ENCODE assay signal across 8 cellular contexts in genomic region chr10:68955786-68956532, GRCh38. TPM values are rescaled to one million over a fixed set of nuclear protein-coding genes. Genes with fewer than 3 reads are reported as not detected.
DNase-seq lines count a peak whose midpoint lies in the region; ATAC-seq and TF ChIP-seq lines count a peak whose summit lies in the region.

TSS of gene DDX21 (plus strand) at chr10:68956170. CDS start at chr10:68956226, 56 bp downstream.

- peak within 1 kb of the TSS; percentile 55 for H3K23ac ChIP-seq in IMR-90 (ENCODE audit: low read depth, low read length)

- peaks cover 3% of the 10 kb centered on the region; the same call in 1 of the 2 replicates for H3K36me3 ChIP-seq in IMR-90 (ENCODE audit: control insufficient read depth, insufficient read depth, low read length)
- peaks cover 64% of the 10 kb centered on the region for H3K36me3 ChIP-seq in OCI-LY7 (ENCODE audit: insufficient read depth, low read length)

- H4K20me1 ChIP-seq in IMR-90 (ENCODE audit: insufficient read depth, low read length) (peaks cover 39% of the 10 kb centered on the region), OCI-LY7 (ENCODE audit: insufficient read depth, low read length) (peaks cover 27% of the 10 kb centered on the region)

- H2BK15ac ChIP-seq in IMR-90 (ENCODE audit: low read depth, low read length), result no peak within 1 kb of the TSS

- H3K14ac ChIP-seq in IMR-90 (replicated peaks; ENCODE audit: low read depth, low read length), result peak within 1 kb of the TSS; percentile 85

- H4K91ac ChIP-seq in IMR-90 (ENCODE audit: insufficient read depth, low read depth, low read length), result peak within 1 kb of the TSS; percentile 79

- no peak within 1 kb of the TSS for H2BK120ac ChIP-seq in IMR-90 (ENCODE audit: low read depth, low read length)

- TF ChIP-seq CTCF in IMR-90 (conservative IDR thresholded peaks at IDR 0.05; ENCODE audit: low read depth, low read length), result peak; percentile 57
- TF ChIP-seq CTCF in OCI-LY7 (conservative IDR thresholded peaks at IDR 0.05; ENCODE audit: low read length), result peak; percentile 89

- H4K5ac ChIP-seq in IMR-90 (ENCODE audit: low read depth, low read length), result peak within 1 kb of the TSS; percentile 76

- peak within 1 kb of the TSS; percentile 86 for H3K4ac ChIP-seq in IMR-90 (ENCODE audit: low read depth, low read length)

- H3K9me2 ChIP-seq in OCI-LY7 (ENCODE audit: insufficient read depth, low read length), result no peaks in the 10 kb centered on the region

- BruUV-seq in IMR-90 (replicated peaks; lab: Mats Ljungman, UMichigan), result no TSS peak
- no TSS peak for BruUV-seq in OCI-LY7 (replicated peaks; lab: Mats Ljungman, UMichigan)

- 1% methylated on average over 41 of the region's 57 CpGs; no CpG with 5 or more reads in 1 of the 2 experiments for WGBS in IMR-90 (ENCODE audit: extremely low coverage in 2 of 2, insufficient read length in 1 of 2), 2 experiments

- H3K4me3 ChIP-seq in IMR-90 (ENCODE audit: insufficient read depth, low read depth, low read length) (peak within 1 kb of the TSS; percentile 68), OCI-LY7 (ENCODE audit: low read depth, low read length, poor library complexity, severe bottlenecking) (peak within 1 kb of the TSS; percentile 89)

- intact Hi-C loops in IMR-90 (cut with micrococcal nuclease), result no loop called here
- intact Hi-C loops in OCI-LY7 (cut with micrococcal nuclease; ENCODE audit: unreplicated experiment), result no loop called here

- H3K79me1 ChIP-seq in IMR-90 (ENCODE audit: low read depth in 1 of 2, low read length in 2 of 2), result peaks cover 0 to 30% of the 10 kb centered on the region in 2 experiments; a peak in 3 of 4 replicates

- DNase-seq in DMS153 (lab: John Stamatoyannopoulos, UW) (peak; percentile 77), IMR-90 (peak; percentile 93), OCI-LY7 (ENCODE audit: low spot score) (peak; percentile 94), activated T-cell treated with anti-CD3 and anti-CD28 coated beads for 24 hours (ENCODE audit: low read depth) (peak; percentile 85), epithelial cell of prostate (ENCODE audit: low read depth, low spot score) (peak; percentile 79), mucosa of gallbladder (ENCODE audit: low spot score) (peak; percentile 90)
- peak; percentile 78 to 82 for DNase-seq in stimulated activated CD8-positive, alpha-beta memory T cell treated with anti-CD3 and anti-CD28 coated beads, Interleukin-4, amount 100 ng/mL, for 4 hours (ENCODE audit: low read depth in 2 of 2, low spot score in 1 of 2)

- peak within 1 kb of the TSS; percentile 66 for H3K27ac ChIP-seq in IMR-90 (ENCODE audit: insufficient read depth, low read length)
- H3K27ac ChIP-seq in OCI-LY7 (ENCODE audit: low read depth, low read length, poor library complexity, severe bottlenecking), result peak within 1 kb of the TSS; percentile 86
- peak within 1 kb of the TSS; percentile 91 for H3K27ac ChIP-seq in epithelial cell of prostate

- CTCF ChIA-PET in IMR-90 (lab: Yijun Ruan, JAX) (interaction anchor here (0.6 to 1.3 kb wide), 4 partner anchors 22 to 148 kb away, joined by 3 to 5 read pairs (median 4); no protein-coding TSS in a partner anchor), OCI-LY7 (lab: Charles Lee; ENCODE audit: unreplicated experiment) (no interaction called here)

- peaks cover 61% of the 10 kb centered on the region for H3K79me2 ChIP-seq in OCI-LY7 (ENCODE audit: insufficient read depth, low read depth, low read length)

- H3K9me3 ChIP-seq in IMR-90 (ENCODE audit: control insufficient read depth, insufficient read depth, low read length) (no peaks in the 10 kb centered on the region), OCI-LY7 (ENCODE audit: low read length) (no peaks in the 10 kb centered on the region)

- POLR2A ChIA-PET in IMR-90 (lab: Charles Lee; ENCODE audit: unreplicated experiment) (no interaction called here), OCI-LY7 (lab: Charles Lee) (interaction anchor here (0.5 to 1.8 kb wide), 12 partner anchors 9 to 567 kb away, joined by 3 to 6 read pairs (median 4); partner anchors contain the start of gene CCAR1)

- TF ChIP-seq RAD21 in IMR-90 (IDR thresholded peaks at IDR 0.05; ENCODE audit: low read length), result peak; percentile 15; the same call in 1 of the 2 replicates

- H3K9ac ChIP-seq in IMR-90 (ENCODE audit: low read depth, low read length), result peak within 1 kb of the TSS; percentile 73

- H3K4me2 ChIP-seq in IMR-90 (ENCODE audit: low read depth, low read length) (peak within 1 kb of the TSS; percentile 83), OCI-LY7 (ENCODE audit: low read length) (peak within 1 kb of the TSS; percentile 85)

- dilution Hi-C loops in IMR-90 (cut with HindIII; ENCODE audit: low sequenced_read_pairs, unreplicated experiment), result no loop called here

- peak within 1 kb of the TSS; percentile 91 for H2AK5ac ChIP-seq in IMR-90 (ENCODE audit: low read depth, low read length)

- H4K8ac ChIP-seq in IMR-90 (ENCODE audit: low read depth in 2 of 2, low read length in 2 of 2), result peak within 1 kb of the TSS; percentile 52 to 97

- no peak within 1 kb of the TSS for H2BK20ac ChIP-seq in IMR-90 (ENCODE audit: low read depth, low read length)

- no peaks in the 10 kb centered on the region for H3K27me3 ChIP-seq in IMR-90 (ENCODE audit: control insufficient read depth, insufficient read depth, low read length)

- H2AFZ ChIP-seq in IMR-90 (replicated peaks; ENCODE audit: low read length, poor library complexity) (peak within 1 kb of the TSS; percentile 97), OCI-LY7 (ENCODE audit: low read length) (peak within 1 kb of the TSS; percentile 62)

- peak within 1 kb of the TSS; percentile 70 for H2BK5ac ChIP-seq in IMR-90 (ENCODE audit: low read depth, low read length, poor library complexity, severe bottlenecking)

- H3K4me1 ChIP-seq in IMR-90 (ENCODE audit: control insufficient read depth, insufficient read depth, low read length), result peaks cover 3% of the 10 kb centered on the region
- peaks cover 36% of the 10 kb centered on the region for H3K4me1 ChIP-seq in OCI-LY7 (ENCODE audit: insufficient read depth, low read length, poor library complexity, severe bottlenecking)

- TF ChIP-seq POLR2A in IMR-90 (IDR thresholded peaks at IDR 0.05; ENCODE audit: low read depth, low read length), result peak; percentile 94

- peak within 1 kb of the TSS; percentile 88 for H2AK9ac ChIP-seq in IMR-90 (replicated peaks; ENCODE audit: low read depth, low read length, poor library complexity)

- H3K9me1 ChIP-seq in IMR-90 (ENCODE audit: insufficient read depth, low read length), result no peaks in the 10 kb centered on the region

- ATAC-seq in GM21528 (IDR thresholded peaks at IDR 0.05; ENCODE audit: low FRiP score, unreplicated experiment), result peak; percentile 88
- peak; percentile 92 for ATAC-seq in IMR-90 (ENCODE audit: low read depth)

- peak within 1 kb of the TSS; percentile 72 for H3K56ac ChIP-seq in IMR-90 (ENCODE audit: extremely low read depth, insufficient read depth, low read length)

- no peak within 1 kb of the TSS for H3K18ac ChIP-seq in IMR-90 (ENCODE audit: low read depth, low read length)

- in situ Hi-C loops in IMR-90 (cut with MboI; ENCODE audit: low sequenced_read_pairs), result no loop called here

TF ChIP-seq in IMR-90, 13 proteins besides CTCF, POLR2A, EP300 and RAD21:
- TF ChIP-seq SMC3 (IDR thresholded peaks at IDR 0.05; ENCODE audit: low read depth, low read length) (peak; percentile 22; the same call in 1 of the 2 replicates), RFX5 (IDR thresholded peaks at IDR 0.05; ENCODE audit: low read depth, low read length) (no peak), MAZ (IDR thresholded peaks at IDR 0.05; ENCODE audit: borderline replicate concordance, low read depth, low read length) (peak; percentile 52; the same call in 1 of the 2 replicates), MXI1 (IDR thresholded peaks at IDR 0.05; ENCODE audit: borderline replicate concordance, low read depth, low read length) (peak; percentile 97)

RNA-seq across cellular contexts. Expression of gene DDX21, which starts in this region (rescaled TPM):
- total RNA-seq in IMR-90 (2012; rRNA removed), result 73.7 and 109 TPM in 2 replicates
- 33.9 and 43.2 TPM in 2 replicates for polyA plus RNA-seq in IMR-90 (2012; rRNA removed)
- polyA plus RNA-seq in IMR-90 (2012; cell fraction: cytosol; rRNA removed), result 4.3 and 8.3 TPM in 2 replicates
- 2.5 and 21.2 TPM in 2 replicates for polyA plus RNA-seq in IMR-90 (2012; cell fraction: nucleus; rRNA removed; ENCODE audit: low replicate concordance)
- total RNA-seq in OCI-LY7 (2014; rRNA removed; shearing (Covaris generic)), result 107 and 133 TPM in 2 replicates
- 135 and 159 TPM in 2 replicates for total RNA-seq in OCI-LY7 (2022)
- total RNA-seq in mucosa of gallbladder, result 28.2 TPM

Comparison
In these comparisons a context has a peak if more than half of its experiments do, and no peak if none do; other contexts are left out.
1. Peak in every context shown above with its lines: DNase-seq, ATAC-seq, H3K4me3 ChIP-seq and H3K27ac ChIP-seq.